In genomic region chr6:339480-339879, GRCh38 we compare ENCODE assay signal across 1 cellular context.
TF ChIP-seq lines count a peak whose summit lies in the region.

No MANE protein-coding gene starts in this region.

TF ChIP-seq in GM12878, 131 proteins besides CTCF, POLR2A, EP300 and RAD21:
- TF ChIP-seq BRCA1 (IDR thresholded peaks at IDR 0.05; ENCODE audit: low read depth, low read length) = no peak
- peak; percentile 15; the same call in 1 of the 2 replicates for TF ChIP-seq MLLT1 (IDR thresholded peaks at IDR 0.05)
- peak; percentile 37 for TF ChIP-seq ZNF687 (IDR thresholded peaks at IDR 0.05)
- peak; percentile 32 for TF ChIP-seq JUNB (IDR thresholded peaks at IDR 0.05)
- 0 out of 2 replicates have a peak, but pooled peaks have one; percentile 32 for TF ChIP-seq MTA2 (IDR thresholded peaks at IDR 0.05; ENCODE audit: low read depth)
- no peak for TF ChIP-seq NRF1 (conservative IDR thresholded peaks at IDR 0.05; ENCODE audit: low read depth, low read length)
- peak; percentile 79; the same call in 1 of the 2 replicates for TF ChIP-seq CBFB (IDR thresholded peaks at IDR 0.05; ENCODE audit: low read depth)
- TF ChIP-seq GATAD2B (conservative IDR thresholded peaks at IDR 0.05; ENCODE audit: low read depth) = no peak
- 0 out of 2 replicates have a peak, but pooled peaks have one; percentile 35 for TF ChIP-seq ZNF217 (IDR thresholded peaks at IDR 0.05)
TF ChIP-seq in GM12878: peak in this region for 6.
